Comparison of ENCODE assay signal across 1 cellular context in genomic region chr7:152607007-152607406, GRCh38.
TF ChIP-seq lines count a peak whose summit lies in the region.

No MANE protein-coding gene starts in this region.

TF ChIP-seq in K562, 482 proteins besides CTCF, POLR2A, EP300 and RAD21 (continued from another document):
- no peak for TF ChIP-seq HDAC1 (IDR thresholded peaks at IDR 0.05)
- TF ChIP-seq E2F8 (IDR thresholded peaks at IDR 0.05; ENCODE audit: low read depth, partially characterized antibody) = no peak
- no peak for TF ChIP-seq MLX (CRISPR knock-in tag; conservative IDR thresholded peaks at IDR 0.05)
- no peak for TF ChIP-seq PML (IDR thresholded peaks at IDR 0.05; ENCODE audit: low read length)
- TF ChIP-seq KDM1A (IDR thresholded peaks at IDR 0.05) = peak in 1 of 2 experiments; percentile 60; a peak in 1 of 4 replicates
- TF ChIP-seq HINFP (tag; conservative IDR thresholded peaks at IDR 0.05; ENCODE audit: low read depth) = no peak
- peak; percentile 93 for TF ChIP-seq RBM25 (IDR thresholded peaks at IDR 0.05; ENCODE audit: low read depth, low read length, severe bottlenecking)
- no peak for TF ChIP-seq ZNF75A (CRISPR knock-in tag; IDR thresholded peaks at IDR 0.05)
- no peak for TF ChIP-seq FOXP1 (CRISPR knock-in tag; IDR thresholded peaks at IDR 0.05)
- no peak for TF ChIP-seq NEUROD1 (IDR thresholded peaks at IDR 0.05; ENCODE audit: borderline replicate concordance, low read depth, low read length, partially characterized antibody)
- peak in 1 of 2 experiments; percentile 42; a peak in 1 of 4 replicates for TF ChIP-seq RCOR1 (IDR thresholded peaks at IDR 0.05; ENCODE audit: borderline replicate concordance in 1 of 2, low read depth in 2 of 2, low read length in 2 of 2)
- no peak for TF ChIP-seq KAT7 (CRISPR knock-in tag; IDR thresholded peaks at IDR 0.05; ENCODE audit: borderline replicate concordance)
- peak; percentile 78 for TF ChIP-seq CHD4 (IDR thresholded peaks at IDR 0.05; ENCODE audit: insufficient read depth, insufficient replicate concordance, low read depth, low read length, poor library complexity, severe bottlenecking)
- TF ChIP-seq ZNF696 (CRISPR knock-in tag; conservative IDR thresholded peaks at IDR 0.05) = no peak
- TF ChIP-seq BCOR (IDR thresholded peaks at IDR 0.05) = peak; percentile 78
- no peak for TF ChIP-seq ZNF740 (CRISPR knock-in tag; IDR thresholded peaks at IDR 0.05)
- no peak for TF ChIP-seq ZNF740 (tag; IDR thresholded peaks at IDR 0.05)
- TF ChIP-seq PCBP2 (IDR thresholded peaks at IDR 0.05; ENCODE audit: low read depth, low read length, poor library complexity, severe bottlenecking) = no peak
- TF ChIP-seq RBM22 (IDR thresholded peaks at IDR 0.05; ENCODE audit: low read depth, low read length, poor library complexity, severe bottlenecking) = no peak
- no peak for TF ChIP-seq ZNF146 (CRISPR knock-in tag; IDR thresholded peaks at IDR 0.05; ENCODE audit: unreplicated experiment)
- no peak for TF ChIP-seq ZNF407 (IDR thresholded peaks at IDR 0.05; ENCODE audit: low read depth)
- TF ChIP-seq ADNP (tag; IDR thresholded peaks at IDR 0.05) = peak; percentile 42; the same call in 1 of the 2 replicates
- no peak for TF ChIP-seq MED1 (CRISPR knock-in tag; IDR thresholded peaks at IDR 0.05; ENCODE audit: borderline replicate concordance)
- TF ChIP-seq ZBED1 (IDR thresholded peaks at IDR 0.05) = no peak
- no peak for TF ChIP-seq GABPB2 (CRISPR knock-in tag; conservative IDR thresholded peaks at IDR 0.05)
- TF ChIP-seq TOE1 (IDR thresholded peaks at IDR 0.05; ENCODE audit: borderline replicate concordance) = no peak
- TF ChIP-seq TOE1 (CRISPR knock-in tag; IDR thresholded peaks at IDR 0.05; ENCODE audit: borderline replicate concordance, low read depth) = no peak
- no peak for TF ChIP-seq HDAC8 (tag; IDR thresholded peaks at IDR 0.05)
- TF ChIP-seq NR4A1 (CRISPR knock-in tag; IDR thresholded peaks at IDR 0.05) = no peak
- TF ChIP-seq NR4A1 (tag; IDR thresholded peaks at IDR 0.05) = no peak
- no peak for TF ChIP-seq IRF2 (CRISPR knock-in tag; IDR thresholded peaks at IDR 0.05)
- TF ChIP-seq ZNF282 (CRISPR knock-in tag; IDR thresholded peaks at IDR 0.05) = no peak
